In the genomic region with DNA sequence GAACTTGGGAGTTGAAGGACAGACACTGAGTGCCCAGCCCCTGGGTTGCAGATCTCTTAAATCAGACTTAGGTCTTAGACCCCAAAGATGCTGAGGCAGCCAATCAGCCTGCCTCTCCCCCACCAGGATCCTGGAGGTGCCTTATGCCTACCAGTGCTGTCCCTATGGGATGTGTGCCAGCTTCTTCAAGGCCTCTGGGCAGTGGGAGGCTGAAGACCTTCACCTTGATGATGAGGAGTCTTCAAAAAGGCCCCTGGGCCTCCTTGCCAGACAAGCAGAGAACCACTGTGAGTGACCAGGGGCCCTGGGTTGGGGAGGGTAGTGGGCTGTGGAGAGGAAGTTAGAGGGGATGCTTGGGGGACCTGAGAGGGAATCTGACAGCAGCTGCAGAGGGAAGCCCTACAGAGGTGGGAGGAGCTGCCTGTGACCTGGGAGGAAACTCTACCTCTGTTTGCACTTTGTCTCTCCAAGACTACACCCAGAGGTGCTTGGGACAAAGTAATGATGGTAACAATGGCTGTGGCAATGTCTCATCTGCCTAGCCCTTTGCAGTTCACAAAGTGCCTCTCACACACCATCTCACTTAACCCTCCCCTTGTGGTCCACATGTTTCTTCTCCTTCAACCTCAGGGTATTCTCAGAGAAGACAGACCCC, we compare ENCODE assay signal across 15 cellular contexts. TPM values are rescaled to one million over a fixed set of nuclear protein-coding genes. Genes with fewer than 3 reads are reported as not detected.
A peak's percentile ranks its signal among the peaks of the same experiment; 100 is the strongest.
DNase-seq lines count a peak whose midpoint lies in the region; TF ChIP-seq lines count a peak whose summit lies in the region.
"Had no signal": no experiment of that assay in that cellular context is flagged by ENCODE, and none has a peak within 500 bp of the region (broad histone marks: within the 10 kb centered on the region; RNA-seq: fewer than 3 reads in every experiment).

No MANE protein-coding gene starts in this region.

- H3K9me3 ChIP-seq in BLaER1 (no peaks in the 10 kb centered on the region), A673 (ENCODE audit: low read depth, low read length, poor library complexity, severe bottlenecking) (no peaks in the 10 kb centered on the region), hepatocyte (ENCODE audit: low read depth) (no peaks in the 10 kb centered on the region)
- no peaks in the 10 kb centered on the region for H3K9me3 ChIP-seq in BLaER1 treated with 17β-estradiol and CSF1 and Interleukin-3, amounts not matched to agents 10 nM and 100 nM (replicated peaks in 1 of 11)
- H3K9me3 ChIP-seq: A549 had no signal

- POLR2A ChIA-PET in A673 (lab: Charles Lee; ENCODE audit: low non-redundant PET) = no interaction called here

- H2AFZ ChIP-seq in hepatocyte = no peak overlapping the region
- H2AFZ ChIP-seq: GM23248 had no signal

- H3K27me3 ChIP-seq in BLaER1 = no peaks in the 10 kb centered on the region
- H3K27me3 ChIP-seq in BLaER1 treated with 17β-estradiol and CSF1 and Interleukin-3, amounts not matched to agents 10 nM and 100 nM = no peaks in the 10 kb centered on the region; a peak in 1 of 22 replicates
- no peaks in the 10 kb centered on the region for H3K27me3 ChIP-seq in A673 (replicated peaks; ENCODE audit: insufficient read depth, low read depth, low read length, poor library complexity)
- H3K27me3 ChIP-seq in hepatocyte = peaks cover 3% of the 10 kb centered on the region

- H3K4me2 ChIP-seq in BLaER1 = peak overlapping the region; percentile 84
- peak overlapping the region in 9 of 11 experiments; percentile 18 to 93 (median 78); a peak in 16 of 22 replicates for H3K4me2 ChIP-seq in BLaER1 treated with 17β-estradiol and CSF1 and Interleukin-3, amounts not matched to agents 10 nM and 100 nM
- H3K4me2 ChIP-seq in hepatocyte = no peak overlapping the region
- H3K4me2 ChIP-seq: A549 had no signal

- H3K4me1 ChIP-seq in BLaER1 (peaks cover 97% of the 10 kb centered on the region), A673 (ENCODE audit: insufficient read depth, low read length, poor library complexity, severe bottlenecking) (peaks cover 12% of the 10 kb centered on the region), hepatocyte (ENCODE audit: insufficient read depth) (no peaks in the 10 kb centered on the region)
- H3K4me1 ChIP-seq in BLaER1 treated with 17β-estradiol and CSF1 and Interleukin-3, amounts not matched to agents 10 nM and 100 nM = peaks cover 13 to 99% (median 65%) of the 10 kb centered on the region in 10 experiments

- no peaks in the 10 kb centered on the region for H3K79me2 ChIP-seq in hepatocyte

- no TSS peak for BruUV-seq in A673 (replicated peaks; lab: Mats Ljungman, UMichigan)

- intact Hi-C loops in A673 (cut with micrococcal nuclease; ENCODE audit: unreplicated experiment) = no loop called here

- TF ChIP-seq CTCF in A673 (conservative IDR thresholded peaks at IDR 0.05; ENCODE audit: low read depth, low read length) = no peak
- no peak for TF ChIP-seq CTCF in hepatocyte (IDR thresholded peaks at IDR 0.05; ENCODE audit: poor library complexity)

- H4K20me1 ChIP-seq in BLaER1 (no peaks in the 10 kb centered on the region), hepatocyte (ENCODE audit: insufficient read depth, poor library complexity, severe bottlenecking) (no peaks in the 10 kb centered on the region)
- peaks cover 0 to 14% (median 0%) of the 10 kb centered on the region in 11 experiments; a peak in 1 of 22 replicates for H4K20me1 ChIP-seq in BLaER1 treated with 17β-estradiol and CSF1 and Interleukin-3, amounts not matched to agents 10 nM and 100 nM

- no peaks in the 10 kb centered on the region for H3K9me2 ChIP-seq in hepatocyte (replicated peaks; ENCODE audit: insufficient read depth)

- H3K36me3 ChIP-seq in BLaER1 = peaks cover 37% of the 10 kb centered on the region
- peaks cover 0 to 24% (median 0%) of the 10 kb centered on the region in 11 experiments; a peak in 5 of 22 replicates for H3K36me3 ChIP-seq in BLaER1 treated with 17β-estradiol and CSF1 and Interleukin-3, amounts not matched to agents 10 nM and 100 nM
- H3K36me3 ChIP-seq in A673 (ENCODE audit: insufficient read depth, low read length, poor library complexity, severe bottlenecking) = no peaks in the 10 kb centered on the region
- H3K36me3 ChIP-seq in hepatocyte (replicated peaks; ENCODE audit: insufficient read depth, low read depth) = no peaks in the 10 kb centered on the region

- H3K9ac ChIP-seq in BLaER1 = no peak overlapping the region
- H3K9ac ChIP-seq in BLaER1 treated with 17β-estradiol and CSF1 and Interleukin-3, amounts not matched to agents 10 nM and 100 nM = peak overlapping the region in 1 of 11 experiments; percentile 14; a peak in 1 of 22 replicates
- H3K9ac ChIP-seq: GM23248 had no signal

- H3K4me3 ChIP-seq in BLaER1 = no peak overlapping the region
- no peak overlapping the region for H3K4me3 ChIP-seq in BLaER1 treated with 17β-estradiol and CSF1 and Interleukin-3, amounts not matched to agents 10 nM and 100 nM
- no peak overlapping the region for H3K4me3 ChIP-seq in A673 (ENCODE audit: low read depth, low read length, poor library complexity, severe bottlenecking)
- no peak overlapping the region for H3K4me3 ChIP-seq in hepatocyte
- H3K4me3 ChIP-seq: A549, GM12878, GM23248 had no signal

- H3K27ac ChIP-seq in BLaER1 (no peak overlapping the region), A673 (ENCODE audit: low read depth, low read length, poor library complexity, severe bottlenecking) (no peak overlapping the region), hepatocyte (no peak overlapping the region)
- no peak overlapping the region for H3K27ac ChIP-seq in BLaER1 treated with 17β-estradiol and CSF1 and Interleukin-3, amounts not matched to agents 10 nM and 100 nM
- H3K27ac ChIP-seq: A549, GM23248, HL-60 had no signal

- DNase-seq in NCI-H69 (lab: John Stamatoyannopoulos, UW) (peak; percentile 57), left kidney (ENCODE audit: low read depth, low spot score) (peak; percentile 40), A673 (ENCODE audit: low spot score) (no peak), hepatocyte (ENCODE audit: low spot score) (no peak), DMS114 treated with DMSO at 0.1 percent for 48 hours (lab: John Stamatoyannopoulos, UW; ENCODE audit: unreplicated experiment) (no peak)
- DNase-seq: CD4-positive, alpha-beta memory T cell; DMS79; GM23248; H7; KBM-7 had no signal

- CTCF ChIA-PET in A673 (lab: Charles Lee) = no interaction called here

RNA-seq across cellular contexts. Expression of a gene that starts 31.5 kb away (rescaled TPM):
- total RNA-seq in A673 (2021) (62.5 and 63.4 TPM in 2 replicates), hepatocyte (7.8 and 18.9 TPM in 2 replicates)
- polyA plus RNA-seq in hepatocyte = 15.6 and 15.7 TPM in 2 replicates

RNA-seq across cellular contexts. Expression of a gene that starts 38.3 kb away (rescaled TPM):
- 17.0 and 18.6 TPM in 2 replicates for total RNA-seq in A673 (2021)
- total RNA-seq in hepatocyte = 8.5 and 15.0 TPM in 2 replicates
- 8.1 and 12.3 TPM in 2 replicates for polyA plus RNA-seq in hepatocyte

Comparison
In these comparisons a context has a peak if more than half of its experiments do, and no peak if none do; other contexts are left out.
1. DNase-seq: peak in NCI-H69 (single experiment) and left kidney (single experiment); none in A673 (single experiment), hepatocyte (single experiment) and DMS114 treated with DMSO at 0.1 percent for 48 hours (single experiment).